ENCODE assay signal across 1 cellular context in the genomic region with DNA sequence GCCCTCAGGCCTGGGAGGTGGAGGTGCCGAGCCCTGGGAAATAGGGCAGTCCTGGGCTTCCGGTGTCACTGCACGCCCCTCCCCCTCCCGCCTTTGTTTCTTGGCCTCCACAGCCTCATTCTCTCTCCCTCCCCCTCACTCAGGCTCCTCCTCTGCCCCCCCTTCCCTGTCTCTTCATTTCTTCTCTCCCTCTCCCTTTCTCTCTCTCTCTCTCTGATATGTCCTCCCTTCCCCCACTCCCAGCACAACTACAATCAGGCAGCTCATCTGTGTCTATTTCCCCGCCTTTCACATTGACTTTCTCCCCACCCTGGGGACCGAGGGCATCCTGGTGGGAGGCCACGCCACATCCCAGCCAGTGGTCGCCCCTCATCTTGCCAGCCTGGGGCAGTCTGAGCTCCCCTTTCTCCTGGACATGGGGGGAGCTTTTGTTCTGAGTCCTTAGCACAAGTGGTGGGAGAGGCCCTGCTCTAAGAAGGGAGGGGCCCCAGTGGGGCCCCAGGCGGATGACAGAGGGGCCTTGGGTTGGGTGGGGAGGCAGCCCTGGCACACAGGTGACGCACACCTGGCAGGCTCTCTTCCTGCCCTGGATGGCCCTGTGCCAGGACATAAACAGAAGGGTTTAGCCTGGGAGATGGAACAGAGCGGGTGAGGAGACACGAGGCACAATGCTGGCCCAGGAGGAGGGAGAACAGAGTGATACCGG.
A peak's percentile ranks its signal among the peaks of the same experiment; 100 is the strongest.
TF ChIP-seq lines count a peak whose summit lies in the region.

No MANE protein-coding gene starts in this region.

TF ChIP-seq in K562, 482 proteins besides CTCF, POLR2A, EP300 and RAD21 (continued from another document and continues in another):
- TF ChIP-seq SAFB (IDR thresholded peaks at IDR 0.05; ENCODE audit: borderline replicate concordance, low read depth, low read length) (no peak), TBL1XR1 (IDR thresholded peaks at IDR 0.05; ENCODE audit: low read length in 2 of 2) (peak in 1 of 2 experiments; percentile 16; a peak in 1 of 4 replicates), SRF (CRISPR knock-in tag; IDR thresholded peaks at IDR 0.05) (no peak), NR3C1 (CRISPR knock-in tag; IDR thresholded peaks at IDR 0.05) (no peak), CREBBP (IDR thresholded peaks at IDR 0.05; ENCODE audit: low read depth, low read length) (no peak), ZFPM2 (CRISPR knock-in tag; IDR thresholded peaks at IDR 0.05) (no peak), ZNF224 (CRISPR knock-in tag; IDR thresholded peaks at IDR 0.05) (no peak), ERF (CRISPR knock-in tag; IDR thresholded peaks at IDR 0.05) (no peak), ZBED1 (IDR thresholded peaks at IDR 0.05) (no peak), SREBF1 (IDR thresholded peaks at IDR 0.05; ENCODE audit: borderline replicate concordance, low read depth, low read length) (no peak), IRF1 (CRISPR knock-in tag; IDR thresholded peaks at IDR 0.05; ENCODE audit: borderline replicate concordance) (no peak), TCFL5 (CRISPR knock-in tag; conservative IDR thresholded peaks at IDR 0.05) (no peak), TAF15 (IDR thresholded peaks at IDR 0.05; ENCODE audit: low read depth, low read length) (no peak), CREB1 (IDR thresholded peaks at IDR 0.05) (no peak), CREB1 (CRISPR knock-in tag; IDR thresholded peaks at IDR 0.05) (no peak), ZSCAN32 (CRISPR knock-in tag; IDR thresholded peaks at IDR 0.05) (no peak), STAG1 (CRISPR knock-in tag; IDR thresholded peaks at IDR 0.05; ENCODE audit: borderline replicate concordance) (no peak), HDGF (IDR thresholded peaks at IDR 0.05) (peak; percentile 93; the same call in 1 of the 2 replicates), CEBPB (tag; IDR thresholded peaks at IDR 0.05) (no peak), ZNF408 (CRISPR knock-in tag; IDR thresholded peaks at IDR 0.05; ENCODE audit: low read depth) (no peak), ZBTB7A (IDR thresholded peaks at IDR 0.05; ENCODE audit: borderline replicate concordance, control insufficient read depth, low read depth, low read length) (peak; percentile 60; the same call in 1 of the 2 replicates), BRD9 (IDR thresholded peaks at IDR 0.05; ENCODE audit: low read depth, partially characterized antibody) (peak; percentile 81), BDP1 (IDR thresholded peaks at IDR 0.05; ENCODE audit: insufficient read depth, insufficient read length) (no peak), KHSRP (IDR thresholded peaks at IDR 0.05) (no peak), FOXK2 (conservative IDR thresholded peaks at IDR 0.05 in 1 of 2, IDR thresholded peaks at IDR 0.05 in 1 of 2; ENCODE audit: low read depth in 2 of 2) (peak; percentile 67 to 82; a peak in 3 of 4 replicates), POLR3G (IDR thresholded peaks at IDR 0.05; ENCODE audit: extremely low read depth, insufficient read length, insufficient replicate concordance) (no peak), MAZ (CRISPR knock-in tag; conservative IDR thresholded peaks at IDR 0.05 in 1 of 2, IDR thresholded peaks at IDR 0.05 in 1 of 2) (peak in 1 of 2 experiments; percentile 28; a peak in 1 of 4 replicates), GTF2A2 (tag; IDR thresholded peaks at IDR 0.05) (no peak), THRAP3 (IDR thresholded peaks at IDR 0.05; ENCODE audit: borderline replicate concordance) (no peak), FUS (optimal IDR thresholded peaks at IDR 0.05; ENCODE audit: low read depth, low read length) (no peak), ZNF785 (CRISPR knock-in tag; IDR thresholded peaks at IDR 0.05) (no peak), MEIS2 (IDR thresholded peaks at IDR 0.05; ENCODE audit: partially characterized antibody) (no peak), TFAM (CRISPR knock-in tag; conservative IDR thresholded peaks at IDR 0.05) (no peak), ZNF316 (IDR thresholded peaks at IDR 0.05) (no peak), HNRNPH1 (optimal IDR thresholded peaks at IDR 0.05; ENCODE audit: low read depth, low read length) (no peak), GATA2 (CRISPR knock-in tag; IDR thresholded peaks at IDR 0.05) (peak; percentile 59), ZNF140 (CRISPR knock-in tag; IDR thresholded peaks at IDR 0.05) (no peak), SIX5 (IDR thresholded peaks at IDR 0.05; ENCODE audit: borderline replicate concordance in 1 of 2, insufficient read depth in 1 of 2, low read depth in 1 of 2, low read length in 2 of 2) (no peak), ZNF717 (CRISPR knock-in tag; IDR thresholded peaks at IDR 0.05) (no peak), SP1 (CRISPR knock-in tag; IDR thresholded peaks at IDR 0.05) (no peak), MAFF (IDR thresholded peaks at IDR 0.05; ENCODE audit: low read length) (no peak), PHB2 (IDR thresholded peaks at IDR 0.05; ENCODE audit: low read depth) (no peak), ZNF263 (CRISPR knock-in tag; IDR thresholded peaks at IDR 0.05; ENCODE audit: borderline replicate concordance) (no peak), SP2 (IDR thresholded peaks at IDR 0.05; ENCODE audit: extremely low read depth, low read depth, low read length, poor library complexity, severe bottlenecking) (no peak), BRF1 (IDR thresholded peaks at IDR 0.05; ENCODE audit: borderline replicate concordance, extremely low read depth, insufficient read length) (no peak), DEAF1 (CRISPR knock-in tag; IDR thresholded peaks at IDR 0.05) (no peak), ESRRA (IDR thresholded peaks at IDR 0.05; ENCODE audit: borderline replicate concordance, low read depth) (peak; percentile 38; the same call in 1 of the 2 replicates), GABPB1 (CRISPR knock-in tag; IDR thresholded peaks at IDR 0.05) (no peak), TAF1 (IDR thresholded peaks at IDR 0.05; ENCODE audit: control insufficient read depth, extremely low read depth, insufficient read depth, low read length, severe bottlenecking) (peak; percentile 46), ZC3H4 (CRISPR knock-in tag; IDR thresholded peaks at IDR 0.05; ENCODE audit: borderline replicate concordance) (no peak), ETS2 (tag; IDR thresholded peaks at IDR 0.05; ENCODE audit: borderline replicate concordance, poor library complexity, severe bottlenecking) (no peak), POLR2H (tag; IDR thresholded peaks at IDR 0.05; ENCODE audit: low read depth) (no peak), CHD2 (IDR thresholded peaks at IDR 0.05; ENCODE audit: low read depth, low read length) (peak; percentile 65; the same call in 1 of the 2 replicates), TOE1 (IDR thresholded peaks at IDR 0.05; ENCODE audit: borderline replicate concordance) (peak; percentile 68), TOE1 (CRISPR knock-in tag; IDR thresholded peaks at IDR 0.05; ENCODE audit: borderline replicate concordance, low read depth) (no peak), PRPF4 (IDR thresholded peaks at IDR 0.05; ENCODE audit: insufficient read depth, low read depth, low read length, poor library complexity, severe bottlenecking) (no peak), SLC30A9 (CRISPR knock-in tag; IDR thresholded peaks at IDR 0.05) (no peak), ZNF347 (CRISPR knock-in tag; IDR thresholded peaks at IDR 0.05; ENCODE audit: low read depth) (no peak), SMARCB1 (IDR thresholded peaks at IDR 0.05; ENCODE audit: insufficient read length, low read depth) (no peak), ZBTB26 (CRISPR knock-in tag; IDR thresholded peaks at IDR 0.05) (no peak), NR2F6 (CRISPR knock-in tag; IDR thresholded peaks at IDR 0.05) (no peak), ZNF324 (CRISPR knock-in tag; IDR thresholded peaks at IDR 0.05) (no peak), KLF16 (IDR thresholded peaks at IDR 0.05) (no peak), POLR3A (IDR thresholded peaks at IDR 0.05; ENCODE audit: borderline replicate concordance, extremely low read depth, insufficient read depth, insufficient read length) (no peak), BMI1 (IDR thresholded peaks at IDR 0.05; ENCODE audit: low read length) (no peak)
- TF ChIP-seq, protein P1, sequence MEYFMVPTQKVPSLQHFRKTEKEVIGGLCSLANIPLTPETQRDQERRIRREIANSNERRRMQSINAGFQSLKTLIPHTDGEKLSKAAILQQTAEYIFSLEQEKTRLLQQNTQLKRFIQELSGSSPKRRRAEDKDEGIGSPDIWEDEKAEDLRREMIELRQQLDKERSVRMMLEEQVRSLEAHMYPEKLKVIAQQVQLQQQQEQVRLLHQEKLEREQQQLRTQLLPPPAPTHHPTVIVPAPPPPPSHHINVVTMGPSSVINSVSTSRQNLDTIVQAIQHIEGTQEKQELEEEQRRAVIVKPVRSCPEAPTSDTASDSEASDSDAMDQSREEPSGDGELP (CRISPR knock-in tag; IDR thresholded peaks at IDR 0.05; ENCODE audit: borderline replicate concordance), result no peak
- TF ChIP-seq, protein P2, sequence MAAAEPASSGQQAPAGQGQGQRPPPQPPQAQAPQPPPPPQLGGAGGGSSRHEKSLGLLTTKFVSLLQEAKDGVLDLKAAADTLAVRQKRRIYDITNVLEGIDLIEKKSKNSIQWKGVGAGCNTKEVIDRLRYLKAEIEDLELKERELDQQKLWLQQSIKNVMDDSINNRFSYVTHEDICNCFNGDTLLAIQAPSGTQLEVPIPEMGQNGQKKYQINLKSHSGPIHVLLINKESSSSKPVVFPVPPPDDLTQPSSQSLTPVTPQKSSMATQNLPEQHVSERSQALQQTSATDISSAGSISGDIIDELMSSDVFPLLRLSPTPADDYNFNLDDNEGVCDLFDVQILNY (CRISPR knock-in tag; IDR thresholded peaks at IDR 0.05), result no peak
- TF ChIP-seq, protein P3, sequence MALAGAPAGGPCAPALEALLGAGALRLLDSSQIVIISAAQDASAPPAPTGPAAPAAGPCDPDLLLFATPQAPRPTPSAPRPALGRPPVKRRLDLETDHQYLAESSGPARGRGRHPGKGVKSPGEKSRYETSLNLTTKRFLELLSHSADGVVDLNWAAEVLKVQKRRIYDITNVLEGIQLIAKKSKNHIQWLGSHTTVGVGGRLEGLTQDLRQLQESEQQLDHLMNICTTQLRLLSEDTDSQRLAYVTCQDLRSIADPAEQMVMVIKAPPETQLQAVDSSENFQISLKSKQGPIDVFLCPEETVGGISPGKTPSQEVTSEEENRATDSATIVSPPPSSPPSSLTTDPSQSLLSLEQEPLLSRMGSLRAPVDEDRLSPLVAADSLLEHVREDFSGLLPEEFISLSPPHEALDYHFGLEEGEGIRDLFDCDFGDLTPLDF (CRISPR knock-in tag; IDR thresholded peaks at IDR 0.05), result no peak
- TF ChIP-seq, protein P4, sequence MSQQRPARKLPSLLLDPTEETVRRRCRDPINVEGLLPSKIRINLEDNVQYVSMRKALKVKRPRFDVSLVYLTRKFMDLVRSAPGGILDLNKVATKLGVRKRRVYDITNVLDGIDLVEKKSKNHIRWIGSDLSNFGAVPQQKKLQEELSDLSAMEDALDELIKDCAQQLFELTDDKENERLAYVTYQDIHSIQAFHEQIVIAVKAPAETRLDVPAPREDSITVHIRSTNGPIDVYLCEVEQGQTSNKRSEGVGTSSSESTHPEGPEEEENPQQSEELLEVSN (IDR thresholded peaks at IDR 0.05; ENCODE audit: borderline replicate concordance in 1 of 2, extremely low read depth in 1 of 2, insufficient read depth in 1 of 2, insufficient read length in 1 of 2, low read depth in 1 of 2, low read length in 1 of 2, poor library complexity in 1 of 2, severe bottlenecking in 1 of 2), result peak in 1 of 2 experiments; percentile 19
- TF ChIP-seq, protein P5, sequence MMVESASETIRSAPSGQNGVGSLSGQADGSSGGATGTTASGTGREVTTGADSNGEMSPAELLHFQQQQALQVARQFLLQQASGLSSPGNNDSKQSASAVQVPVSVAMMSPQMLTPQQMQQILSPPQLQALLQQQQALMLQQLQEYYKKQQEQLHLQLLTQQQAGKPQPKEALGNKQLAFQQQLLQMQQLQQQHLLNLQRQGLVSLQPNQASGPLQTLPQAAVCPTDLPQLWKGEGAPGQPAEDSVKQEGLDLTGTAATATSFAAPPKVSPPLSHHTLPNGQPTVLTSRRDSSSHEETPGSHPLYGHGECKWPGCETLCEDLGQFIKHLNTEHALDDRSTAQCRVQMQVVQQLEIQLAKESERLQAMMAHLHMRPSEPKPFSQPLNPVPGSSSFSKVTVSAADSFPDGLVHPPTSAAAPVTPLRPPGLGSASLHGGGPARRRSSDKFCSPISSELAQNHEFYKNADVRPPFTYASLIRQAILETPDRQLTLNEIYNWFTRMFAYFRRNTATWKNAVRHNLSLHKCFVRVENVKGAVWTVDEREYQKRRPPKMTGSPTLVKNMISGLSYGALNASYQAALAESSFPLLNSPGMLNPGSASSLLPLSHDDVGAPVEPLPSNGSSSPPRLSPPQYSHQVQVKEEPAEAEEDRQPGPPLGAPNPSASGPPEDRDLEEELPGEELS (CRISPR knock-in tag; IDR thresholded peaks at IDR 0.05; ENCODE audit: borderline replicate concordance), result no peak
